28 cellular contexts compared by ENCODE assay signal in the genomic region with DNA sequence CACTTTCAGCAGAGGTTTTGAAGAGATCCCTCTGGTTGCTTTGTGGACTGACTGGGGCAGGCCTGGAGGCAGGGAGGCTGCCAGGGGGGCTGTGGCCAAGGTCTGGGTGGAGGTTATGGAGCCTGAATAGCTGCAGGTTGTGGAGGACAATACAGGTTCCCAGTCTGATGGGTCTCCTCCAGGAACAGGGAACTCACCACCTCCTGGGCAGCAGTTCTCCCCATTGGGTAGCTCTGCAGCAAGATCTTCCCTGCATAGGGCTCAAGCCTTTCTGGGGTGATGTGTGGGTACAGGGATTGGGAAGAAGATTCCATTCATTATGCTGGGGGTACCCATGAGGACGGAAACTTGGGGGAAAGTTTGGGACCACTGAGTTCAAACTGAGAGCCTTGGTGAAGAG. TPM values are rescaled to one million over a fixed set of nuclear protein-coding genes. Genes with fewer than 3 reads are reported as not detected.
"Had no signal": no experiment of that assay in that cellular context is flagged by ENCODE, and none has a peak within 500 bp of the region (broad histone marks: within the 10 kb centered on the region; RNA-seq: fewer than 3 reads in every experiment).

No MANE protein-coding gene starts in this region.

- H3K36me3 ChIP-seq: thoracic aorta had no signal

- H3K9me3 ChIP-seq: left lung, right lobe of liver, SK-N-SH, thoracic aorta, upper lobe of left lung had no signal

- ATAC-seq: activated CD4-positive, CD25-positive, alpha-beta regulatory T cell treated with anti-CD3 and anti-CD28 coated beads, Interleukin-2, amount 50 U/mL, for 24 hours; activated CD8-positive, alpha-beta T cell treated with anti-CD3 and anti-CD28 coated beads, Interleukin-2, amount 10 ng/mL, durations not matched to agents 7 days and 5 days; right lobe of liver; stimulated activated naive B cell treated with anti-CD40 and anti-IgM and Interleukin-4, amounts not matched to agents 10 μg/mL and 1 μg/mL and 100 μg/mL, for 72 hours had no signal

- H3K27me3 ChIP-seq: hepatocyte, left lung, right lobe of liver, upper lobe of left lung had no signal

- H3K36me3 Mint-ChIP-seq: brain; stimulated activated naive B cell treated with anti-CD40 and anti-IgM and Interleukin-4, amounts not matched to agents 10 μg/mL and 1 μg/mL and 100 μg/mL, for 72 hours had no signal

- H3K27ac ChIP-seq: hepatocyte, left lung, right lobe of liver, thoracic aorta, VCaP had no signal

- H3K27ac Mint-ChIP-seq: activated CD4-positive, alpha-beta T cell treated with anti-CD3 and anti-CD28 coated beads, Interleukin-2, amount 10 ng/mL, durations not matched to agents 24 days and 14 days; activated CD8-positive, alpha-beta T cell treated with anti-CD3 and anti-CD28 coated beads, Interleukin-2, amount 10 ng/mL, durations not matched to agents 7 days and 5 days; activated T-helper 2 cell treated with anti-CD3 and anti-CD28 coated beads, Interferon-gamma antibody, Interleukin-2, Interleukin-4, amounts not matched to agents 10 μg/mL and 5 μg/mL and 100 μg/mL, durations not matched to agents 14 hours and 24 hours and 36 hours; brain; stimulated activated naive B cell treated with anti-CD40 and anti-IgM and Interleukin-4, amounts not matched to agents 10 μg/mL and 1 μg/mL and 100 μg/mL, for 72 hours had no signal

- H3K9me3 Mint-ChIP-seq: activated CD4-positive, alpha-beta T cell treated with anti-CD3 and anti-CD28 coated beads, Interleukin-2, amount 10 ng/mL, durations not matched to agents 24 days and 14 days; activated T-helper 2 cell treated with anti-CD3 and anti-CD28 coated beads, Interferon-gamma antibody, Interleukin-2, Interleukin-4, amounts not matched to agents 10 μg/mL and 5 μg/mL and 100 μg/mL, durations not matched to agents 14 hours and 24 hours and 36 hours; immature natural killer cell; nephron; stimulated activated naive B cell treated with anti-CD40 and anti-IgM and Interleukin-4, amounts not matched to agents 10 μg/mL and 1 μg/mL and 100 μg/mL, for 72 hours; T-helper 2 cell treated with Interferon-gamma antibody and Interleukin-4, amounts not matched to agents 5 μg/mL and 100 μg/mL, for 36 hours had no signal

- H3K4me3 ChIP-seq: hepatocyte, left lung, right lobe of liver, thoracic aorta, upper lobe of left lung had no signal

- DNase-seq: activated CD4-positive, alpha-beta T cell treated with anti-CD3 and anti-CD28 coated beads, Interleukin-2, amount 10 ng/mL, durations not matched to agents 24 days and 14 days; activated CD8-positive, alpha-beta T cell treated with anti-CD3 and anti-CD28 coated beads, Interleukin-2, amount 10 ng/mL, durations not matched to agents 7 days and 5 days; activated naive CD4-positive, alpha-beta T cell; aorta; caudate nucleus; dermis blood vessel endothelial cell; effector CD8-positive, alpha-beta T cell; erythroblast; foreskin melanocyte; immature natural killer cell; kidney glomerular epithelial cell; left lung; midbrain; posterior cingulate gyrus; right lobe of liver; SK-N-SH; small intestine; stimulated activated CD4-positive, alpha-beta T cell treated with anti-CD3 and anti-CD28 coated beads, Interleukin-15, amount 100 ng/mL, for 24 hours; stimulated activated naive B cell treated with anti-CD40 and anti-IgM and Interleukin-4, amounts not matched to agents 10 μg/mL and 1 μg/mL and 100 μg/mL, for 72 hours; upper lobe of left lung had no signal

- H3K27me3 Mint-ChIP-seq: activated CD4-positive, alpha-beta T cell treated with anti-CD3 and anti-CD28 coated beads, Interleukin-2, amount 10 ng/mL, durations not matched to agents 24 days and 14 days had no signal

- H3K4me3 Mint-ChIP-seq: activated CD4-positive, alpha-beta T cell treated with anti-CD3 and anti-CD28 coated beads, Interleukin-2, amount 10 ng/mL, durations not matched to agents 24 days and 14 days; activated CD8-positive, alpha-beta T cell treated with anti-CD3 and anti-CD28 coated beads, Interleukin-2, amount 10 ng/mL, durations not matched to agents 7 days and 5 days; brain; immature natural killer cell; nephron; stimulated activated naive B cell treated with anti-CD40 and anti-IgM and Interleukin-4, amounts not matched to agents 10 μg/mL and 1 μg/mL and 100 μg/mL, for 72 hours; T-helper 2 cell treated with Interferon-gamma antibody and Interleukin-4, amounts not matched to agents 5 μg/mL and 100 μg/mL, for 36 hours had no signal

RNA-seq across cellular contexts. Expression of a gene that starts 38.2 kb away (rescaled TPM):
- total RNA-seq: activated CD4-positive, alpha-beta T cell treated with anti-CD3 and anti-CD28 coated beads, Interleukin-2, amount 10 ng/mL, durations not matched to agents 24 days and 14 days; activated CD8-positive, alpha-beta T cell treated with anti-CD3 and anti-CD28 coated beads, Interleukin-2, amount 10 ng/mL, durations not matched to agents 7 days and 5 days; activated T-helper 2 cell treated with anti-CD3 and anti-CD28 coated beads, Interferon-gamma antibody, Interleukin-2, Interleukin-4, amounts not matched to agents 10 μg/mL and 5 μg/mL and 100 μg/mL, durations not matched to agents 14 hours and 24 hours and 36 hours; dermis blood vessel endothelial cell had no signal
- polyA plus RNA-seq: immature natural killer cell had no signal
